ENCODE assay signal across 6 cellular contexts in genomic region chr14:54935100-54935499, GRCh38.
"Had no signal": no experiment of that assay in that cellular context is flagged by ENCODE, and none has a peak within 500 bp of the region (broad histone marks: within the 10 kb centered on the region; RNA-seq: fewer than 3 reads in every experiment).

No MANE protein-coding gene starts in this region.

- FAIRE-seq: K562 had no signal

- H3K4me3 Mint-ChIP-seq: IgD-negative memory B cell had no signal

- DNase-seq: IMR-90, KBM-7, KG1 had no signal

- H3K36me3 Mint-ChIP-seq: IgD-negative memory B cell had no signal

- H3K4me1 Mint-ChIP-seq: IgD-negative memory B cell had no signal

- H3K9me3 Mint-ChIP-seq: IgD-negative memory B cell had no signal

- H3K27ac Mint-ChIP-seq: IgD-negative memory B cell had no signal

- H3K27ac ChIP-seq: HL-60 had no signal

- H3K27me3 Mint-ChIP-seq: IgD-negative memory B cell had no signal

- H3K4me3 ChIP-seq: K562 had no signal
